ENCODE assay signal across 37 cellular contexts in the genomic region with DNA sequence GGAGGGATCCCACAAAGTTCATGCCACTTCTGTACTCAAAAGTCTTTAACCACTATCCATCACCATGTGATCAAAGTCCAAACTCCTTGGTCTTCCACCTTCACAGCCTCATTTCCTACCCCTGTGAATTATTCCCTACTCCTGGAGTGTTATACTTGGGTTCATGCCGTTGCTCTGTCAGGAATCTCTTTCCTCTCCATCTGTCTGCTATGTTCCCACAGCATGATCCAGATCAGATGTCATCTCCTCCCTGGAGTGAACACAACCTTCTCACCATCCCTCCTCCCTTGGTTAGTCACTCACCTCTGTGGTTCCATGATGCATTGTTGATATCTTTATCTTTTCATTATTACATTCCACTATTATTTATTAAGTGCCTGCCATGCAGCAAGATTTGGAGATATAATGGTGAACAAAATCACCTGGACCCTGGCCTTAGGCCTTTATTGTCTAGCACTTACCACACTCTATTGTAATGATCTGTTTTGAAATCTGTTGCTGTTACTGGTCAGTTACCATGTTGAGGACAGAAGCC. TPM values are rescaled to one million over a fixed set of nuclear protein-coding genes. Genes with fewer than 3 reads are reported as not detected.
"Had no signal": no experiment of that assay in that cellular context is flagged by ENCODE, and none has a peak within 500 bp of the region (broad histone marks: within the 10 kb centered on the region; RNA-seq: fewer than 3 reads in every experiment).

No MANE protein-coding gene starts in this region.

- H3K4me1 ChIP-seq: ascending aorta, Peyer's patch, SJSA1 had no signal

- H3K36me3 ChIP-seq: ascending aorta, cardiac muscle cell, Peyer's patch, SJSA1 had no signal

- H3K27me3 ChIP-seq: ascending aorta, cardiac muscle cell, Peyer's patch, SJSA1 had no signal

- H3K4me3 ChIP-seq: ascending aorta, cardiac muscle cell, Peyer's patch, SJSA1 had no signal

- H3K27ac ChIP-seq: ascending aorta, cardiac muscle cell, Peyer's patch, SJSA1, VCaP had no signal

- DNase-seq: activated B cell treated with CpG ODN at 0.5 μM for 24 hours; activated CD4-positive, alpha-beta memory T cell treated with anti-CD3 and anti-CD28 coated beads for 36 hours; activated CD4-positive, alpha-beta T cell treated with anti-CD3 and anti-CD28 coated beads for 4 hours; activated CD4-positive, alpha-beta T cell treated with anti-CD3 and anti-CD28 coated beads, Interleukin-2, amount 50 U/mL, for 1 hour; activated CD4-positive, CD25-positive, alpha-beta regulatory T cell treated with anti-CD3 and anti-CD28 coated beads, Interleukin-2, amount 50 U/mL, for 72 hours; activated CD8-positive, alpha-beta memory T cell treated with anti-CD3 and anti-CD28 coated beads, Interleukin-2, amount 50 U/mL, for 4 hours; activated effector memory CD4-positive, alpha-beta T cell treated with Interleukin-2 at 50 U/mL for 16 hours; activated naive CD4-positive, alpha-beta T cell treated with anti-CD3 and anti-CD28 coated beads, Interleukin-2, amount 50 U/mL, for 16 hours; activated naive CD8-positive, alpha-beta T cell treated with anti-CD3 and anti-CD28 coated beads, Interleukin-2, amount 10 ng/mL, durations not matched to agents 7 days and 5 days; activated T-cell treated with anti-CD3 and anti-CD28 coated beads for 4 hours; activated T-cell treated with anti-CD3 and anti-CD28 coated beads, Interleukin-2, amount 50 U/mL, for 48 hours; amygdala; Karpas-422; KBM-7; NCI-H1105; NCI-H1417 treated with DMSO at 0.1 percent for 48 hours; NCI-H187 treated with DMSO at 0.1 percent for 48 hours; NCI-H2081; NCI-H2171 treated with DMSO at 0.1 percent for 48 hours; NCI-H2227 treated with DMSO at 0.1 percent for 48 hours; NCI-H446 treated with DMSO at 0.1 percent for 48 hours; NCI-H524; NCI-H69; NK-92 treated with Interleukin-12 subunit alpha and Interleukin-12 subunit beta, amount 100 ng/mL, for 24 hours; PC-3; Peyer's patch; RPMI8226; SHP77 treated with DMSO at 0.1 percent for 48 hours; SW 1271; T-helper 1 cell; T-helper 2 cell; T-helper 9 cell had no signal

- H3K9me3 ChIP-seq: ascending aorta, Peyer's patch, SJSA1 had no signal

- ATAC-seq: PC-3 had no signal

RNA-seq across cellular contexts. Expression of a gene that starts 22.4 kb away (rescaled TPM):
- total RNA-seq: activated B cell treated with CpG ODN at 0.5 μM for 24 hours; activated CD4-positive, alpha-beta memory T cell treated with anti-CD3 and anti-CD28 coated beads for 36 hours; activated naive CD8-positive, alpha-beta T cell treated with anti-CD3 and anti-CD28 coated beads, Interleukin-2, amount 10 ng/mL, durations not matched to agents 7 days and 5 days; ascending aorta; cardiac muscle cell; MCF 10A; PC-3; Peyer's patch; SJSA1 had no signal

RNA-seq across cellular contexts. Expression of a gene that starts 23.8 kb away (rescaled TPM):
- total RNA-seq: activated B cell treated with CpG ODN at 0.5 μM for 24 hours; activated CD4-positive, alpha-beta memory T cell treated with anti-CD3 and anti-CD28 coated beads for 36 hours; activated naive CD8-positive, alpha-beta T cell treated with anti-CD3 and anti-CD28 coated beads, Interleukin-2, amount 10 ng/mL, durations not matched to agents 7 days and 5 days; MCF 10A; PC-3; SJSA1 had no signal

RNA-seq across cellular contexts. Expression of a gene that starts 35.9 kb away (rescaled TPM):
- total RNA-seq: activated B cell treated with CpG ODN at 0.5 μM for 24 hours; activated CD4-positive, alpha-beta memory T cell treated with anti-CD3 and anti-CD28 coated beads for 36 hours; activated naive CD8-positive, alpha-beta T cell treated with anti-CD3 and anti-CD28 coated beads, Interleukin-2, amount 10 ng/mL, durations not matched to agents 7 days and 5 days; ascending aorta; cardiac muscle cell; MCF 10A; PC-3; Peyer's patch; SJSA1 had no signal
